34 cellular contexts compared by ENCODE assay signal in genomic region chr18:69786427-69786826, GRCh38.
"Had no signal": no experiment of that assay in that cellular context is flagged by ENCODE, and none has a peak within 500 bp of the region (broad histone marks: within the 10 kb centered on the region; RNA-seq: fewer than 3 reads in every experiment).

No MANE protein-coding gene starts in this region.

- DNase-seq: activated effector memory CD4-positive, alpha-beta T cell treated with anti-CD3 and anti-CD28 coated beads, Interleukin-2, amount 50 U/mL, for 16 hours; activated effector memory CD4-positive, alpha-beta T cell treated with Interleukin-2 at 50 U/mL for 16 hours; activated gamma-delta T cell; activated gamma-delta T cell treated with Interleukin-2 at 50 U/mL for 16 hours; activated naive CD4-positive, alpha-beta T cell; activated naive CD4-positive, alpha-beta T cell treated with anti-CD3 and anti-CD28 coated beads for 36 hours; activated naive CD4-positive, alpha-beta T cell treated with anti-CD3 and anti-CD28 coated beads, Interleukin-2, amount 10 ng/mL, durations not matched to agents 7 days and 5 days; activated naive CD4-positive, alpha-beta T cell treated with anti-CD3 and anti-CD28 coated beads, Interleukin-2, amount 50 U/mL, for 16 hours; activated naive CD4-positive, alpha-beta T cell treated with Interleukin-2 at 50 U/mL for 16 hours; activated naive CD8-positive, alpha-beta T cell treated with anti-CD3 and anti-CD28 coated beads, Interleukin-2, amount 10 ng/mL, durations not matched to agents 7 days and 5 days; activated T-cell treated with anti-CD3 and anti-CD28 coated beads for 4 hours; activated T-cell treated with anti-CD3 and anti-CD28 coated beads, Interleukin-2, amount 50 U/mL, for 1 hour; activated T-cell treated with anti-CD3 and anti-CD28 coated beads, Interleukin-2, amount 50 U/mL, for 24 hours; activated T-cell treated with anti-CD3 and anti-CD28 coated beads, Interleukin-2, amount 50 U/mL, for 4 hours; activated T-cell treated with anti-CD3 and anti-CD28 coated beads, Interleukin-2, amount 50 U/mL, for 48 hours; activated T-cell treated with anti-CD3 and anti-CD28 coated beads, Interleukin-2, amount 50 U/mL, for 72 hours; adrenal gland; amniotic stem cell; amygdala; anterior cingulate cortex; aorta; body of pancreas; brain microvascular endothelial cell; caudate nucleus; central memory CD4-positive, alpha-beta T cell; cerebellar nuclear complex had no signal

- H3K27me3 Mint-ChIP-seq: activated naive CD4-positive, alpha-beta T cell treated with anti-CD3 and anti-CD28 coated beads, Interleukin-2, amount 10 ng/mL, durations not matched to agents 7 days and 5 days; activated naive CD4-positive, alpha-beta T cell treated with anti-CD3 and anti-CD28 coated beads, Interleukin-2, amount 50 U/mL, for 24 hours; activated naive CD8-positive, alpha-beta T cell; activated naive CD8-positive, alpha-beta T cell treated with anti-CD3 and anti-CD28 coated beads, Interleukin-2, amount 10 ng/mL, durations not matched to agents 7 days and 5 days; activated T-cell treated with anti-CD3 and anti-CD28 coated beads, Interleukin-2, amount 50 U/mL, for 24 hours; activated T-helper 17 cell treated with anti-CD3 and anti-CD28 coated beads, Interleukin-2, amount 50 U/mL, for 72 hours; brain; central memory CD8-positive, alpha-beta T cell had no signal

- H3K9me3 Mint-ChIP-seq: activated naive CD4-positive, alpha-beta T cell treated with anti-CD3 and anti-CD28 coated beads for 36 hours; activated naive CD4-positive, alpha-beta T cell treated with anti-CD3 and anti-CD28 coated beads, Interleukin-2, amount 10 ng/mL, durations not matched to agents 7 days and 5 days; activated naive CD4-positive, alpha-beta T cell treated with anti-CD3 and anti-CD28 coated beads, Interleukin-2, amount 50 U/mL, for 24 hours; activated naive CD4-positive, alpha-beta T cell treated with anti-CD3 and anti-CD28 coated beads, Interleukin-2, amount 50 U/mL, for 72 hours; activated naive CD8-positive, alpha-beta T cell treated with anti-CD3 and anti-CD28 coated beads, Interleukin-2, amount 10 ng/mL, durations not matched to agents 7 days and 5 days; activated T-cell treated with anti-CD3 and anti-CD28 coated beads, Interleukin-2, amount 50 U/mL, for 24 hours; activated T-cell treated with anti-CD3 and anti-CD28 coated beads, Interleukin-2, amount 50 U/mL, for 4 hours; activated T-helper 1 cell treated with anti-CD3 and anti-CD28 coated beads, Interleukin-12 subunit alpha, Interleukin-12 subunit beta, Interleukin-2, Interleukin-4 antibody, amounts not matched to agents 30 ng/mL and 10 ng/mL and 1 ng/mL, durations not matched to agents 14 hours and 24 hours and 36 hours; activated T-helper 17 cell treated with anti-CD3 and anti-CD28 coated beads, Interleukin-2, amount 50 U/mL, for 72 hours; activated T-helper 2 cell treated with anti-CD3 and anti-CD28 coated beads, Interferon-gamma antibody, Interleukin-2, Interleukin-4, amounts not matched to agents 10 μg/mL and 5 μg/mL and 100 μg/mL, durations not matched to agents 14 hours and 24 hours and 36 hours; central memory CD8-positive, alpha-beta T cell had no signal

- H3K4me1 Mint-ChIP-seq: activated naive CD4-positive, alpha-beta T cell treated with anti-CD3 and anti-CD28 coated beads, Interleukin-2, amount 10 ng/mL, durations not matched to agents 7 days and 5 days; activated naive CD4-positive, alpha-beta T cell treated with anti-CD3 and anti-CD28 coated beads, Interleukin-2, amount 50 U/mL, for 24 hours; activated naive CD8-positive, alpha-beta T cell treated with anti-CD3 and anti-CD28 coated beads, Interleukin-2, amount 10 ng/mL, durations not matched to agents 7 days and 5 days; activated T-helper 17 cell treated with anti-CD3 and anti-CD28 coated beads, Interleukin-2, amount 50 U/mL, for 72 hours; brain; central memory CD8-positive, alpha-beta T cell had no signal

- H3K36me3 Mint-ChIP-seq: activated naive CD4-positive, alpha-beta T cell treated with anti-CD3 and anti-CD28 coated beads, Interleukin-2, amount 50 U/mL, for 24 hours; activated naive CD8-positive, alpha-beta T cell treated with anti-CD3 and anti-CD28 coated beads, Interleukin-2, amount 10 ng/mL, durations not matched to agents 7 days and 5 days had no signal

- ATAC-seq: activated T-cell treated with anti-CD3 and anti-CD28 coated beads, Interleukin-2, amount 50 U/mL, for 4 hours; activated T-cell treated with anti-CD3 and anti-CD28 coated beads, Interleukin-2, amount 50 U/mL, for 72 hours; activated T-helper 17 cell treated with anti-CD3 and anti-CD28 coated beads, Interleukin-2, amount 50 U/mL, for 72 hours; body of pancreas had no signal

- H3K4me3 Mint-ChIP-seq: activated naive CD4-positive, alpha-beta T cell treated with anti-CD3 and anti-CD28 coated beads for 36 hours; activated naive CD4-positive, alpha-beta T cell treated with anti-CD3 and anti-CD28 coated beads, Interleukin-2, amount 10 ng/mL, durations not matched to agents 7 days and 5 days; activated naive CD4-positive, alpha-beta T cell treated with anti-CD3 and anti-CD28 coated beads, Interleukin-2, amount 50 U/mL, for 24 hours; activated naive CD8-positive, alpha-beta T cell; activated naive CD8-positive, alpha-beta T cell treated with anti-CD3 and anti-CD28 coated beads, Interleukin-2, amount 10 ng/mL, durations not matched to agents 7 days and 5 days; activated T-cell treated with anti-CD3 and anti-CD28 coated beads, Interleukin-2, amount 50 U/mL, for 24 hours; activated T-cell treated with anti-CD3 and anti-CD28 coated beads, Interleukin-2, amount 50 U/mL, for 4 hours; activated T-cell treated with anti-CD3 and anti-CD28 coated beads, Interleukin-2, amount 50 U/mL, for 72 hours; activated T-helper 1 cell treated with anti-CD3 and anti-CD28 coated beads, Interleukin-12 subunit alpha, Interleukin-12 subunit beta, Interleukin-2, Interleukin-4 antibody, amounts not matched to agents 30 ng/mL and 10 ng/mL and 1 ng/mL, durations not matched to agents 14 hours and 24 hours and 36 hours; activated T-helper 17 cell treated with anti-CD3 and anti-CD28 coated beads, Interleukin-2, amount 50 U/mL, for 72 hours; brain; central memory CD8-positive, alpha-beta T cell had no signal

- H3K27ac Mint-ChIP-seq: activated naive CD4-positive, alpha-beta T cell treated with anti-CD3 and anti-CD28 coated beads for 36 hours; activated naive CD4-positive, alpha-beta T cell treated with anti-CD3 and anti-CD28 coated beads, Interleukin-2, amount 10 ng/mL, durations not matched to agents 7 days and 5 days; activated naive CD4-positive, alpha-beta T cell treated with anti-CD3 and anti-CD28 coated beads, Interleukin-2, amount 50 U/mL, for 24 hours; activated naive CD8-positive, alpha-beta T cell; activated naive CD8-positive, alpha-beta T cell treated with anti-CD3 and anti-CD28 coated beads, Interleukin-2, amount 10 ng/mL, durations not matched to agents 7 days and 5 days; activated T-cell treated with anti-CD3 and anti-CD28 coated beads, Interleukin-2, amount 50 U/mL, for 24 hours; activated T-cell treated with anti-CD3 and anti-CD28 coated beads, Interleukin-2, amount 50 U/mL, for 72 hours; activated T-helper 1 cell treated with anti-CD3 and anti-CD28 coated beads, Interleukin-12 subunit alpha, Interleukin-12 subunit beta, Interleukin-2, Interleukin-4 antibody, amounts not matched to agents 30 ng/mL and 10 ng/mL and 1 ng/mL, durations not matched to agents 14 hours and 24 hours and 36 hours; activated T-helper 17 cell treated with anti-CD3 and anti-CD28 coated beads, Interleukin-2, amount 50 U/mL, for 72 hours; activated T-helper 2 cell treated with anti-CD3 and anti-CD28 coated beads, Interferon-gamma antibody, Interleukin-2, Interleukin-4, amounts not matched to agents 10 μg/mL and 5 μg/mL and 100 μg/mL, durations not matched to agents 14 hours and 24 hours and 36 hours; brain had no signal
